In genomic region chr6:134361011-134361410, GRCh38 we compare ENCODE assay signal across 36 cellular contexts.
"Had no signal": no experiment of that assay in that cellular context is flagged by ENCODE, and none has a peak within 500 bp of the region (broad histone marks: within the 10 kb centered on the region; RNA-seq: fewer than 3 reads in every experiment).

No MANE protein-coding gene starts in this region.

- ATAC-seq: activated CD8-positive, alpha-beta T cell treated with anti-CD3 and anti-CD28 coated beads for 36 hours; activated naive CD4-positive, alpha-beta T cell treated with anti-CD3 and anti-CD28 coated beads, Interleukin-2, amount 50 U/mL, for 72 hours; activated T-cell treated with anti-CD3 and anti-CD28 coated beads, Interleukin-2, amount 50 U/mL, for 4 hours; activated T-cell treated with anti-CD3 and anti-CD28 coated beads, Interleukin-2, amount 50 U/mL, for 72 hours; activated T-helper 17 cell treated with anti-CD3 and anti-CD28 coated beads, Interleukin-2, amount 50 U/mL, for 72 hours; body of pancreas; T-cell had no signal

- DNase-seq: activated B cell treated with CpG ODN at 0.5 μM for 24 hours; activated CD4-positive, alpha-beta memory T cell treated with anti-CD3 and anti-CD28 coated beads for 36 hours; activated CD4-positive, alpha-beta T cell treated with anti-CD3 and anti-CD28 coated beads for 4 hours; activated CD4-positive, alpha-beta T cell treated with anti-CD3 and anti-CD28 coated beads, Interleukin-2, amount 10 ng/mL, durations not matched to agents 24 days and 14 days; activated CD4-positive, alpha-beta T cell treated with anti-CD3 and anti-CD28 coated beads, Interleukin-2, amount 50 U/mL, for 1 hour; activated CD4-positive, alpha-beta T cell treated with anti-CD3 and anti-CD28 coated beads, Interleukin-2, amount 50 U/mL, for 4 hours; activated CD4-positive, CD25-positive, alpha-beta regulatory T cell treated with anti-CD3 and anti-CD28 coated beads, Interleukin-2, amount 50 U/mL, for 72 hours; activated CD8-positive, alpha-beta memory T cell treated with anti-CD3 and anti-CD28 coated beads, Interleukin-2, amount 50 U/mL, for 4 hours; activated CD8-positive, alpha-beta T cell treated with anti-CD3 and anti-CD28 coated beads for 36 hours; activated effector memory CD4-positive, alpha-beta T cell treated with anti-CD3 and anti-CD28 coated beads, Interleukin-2, amount 50 U/mL, for 16 hours; activated gamma-delta T cell treated with Interleukin-2 at 50 U/mL for 16 hours; activated naive CD4-positive, alpha-beta T cell; activated naive CD4-positive, alpha-beta T cell treated with anti-CD3 and anti-CD28 coated beads for 36 hours; activated naive CD4-positive, alpha-beta T cell treated with anti-CD3 and anti-CD28 coated beads, Interleukin-2, amount 50 U/mL, for 16 hours; activated naive CD8-positive, alpha-beta T cell treated with anti-CD3 and anti-CD28 coated beads for 36 hours; activated T-cell treated with anti-CD3 and anti-CD28 coated beads for 4 hours; activated T-cell treated with anti-CD3 and anti-CD28 coated beads, Interleukin-2, amount 50 U/mL, for 1 hour; activated T-cell treated with anti-CD3 and anti-CD28 coated beads, Interleukin-2, amount 50 U/mL, for 4 hours; activated T-cell treated with anti-CD3 and anti-CD28 coated beads, Interleukin-2, amount 50 U/mL, for 72 hours; adrenal gland; amniotic stem cell; aorta; body of pancreas; brain microvascular endothelial cell; central memory CD4-positive, alpha-beta T cell; T-cell; T-helper 2 cell; T-helper 9 cell had no signal

- H3K36me3 ChIP-seq: adrenal gland, brain microvascular endothelial cell, breast epithelium had no signal

- H3K9me3 ChIP-seq: adrenal gland, body of pancreas, breast epithelium had no signal

- H3K4me1 Mint-ChIP-seq: activated B cell treated with CpG ODN at 0.5 μM for 24 hours had no signal

- H3K4me3 ChIP-seq: adrenal gland, body of pancreas, breast epithelium had no signal

- H3K27me3 ChIP-seq: adrenal gland, body of pancreas, brain microvascular endothelial cell, breast epithelium had no signal

- H3K4me1 ChIP-seq: adrenal gland, body of pancreas, breast epithelium had no signal

- H3K27ac Mint-ChIP-seq: activated B cell treated with CpG ODN at 0.5 μM for 24 hours; activated CD4-positive, alpha-beta memory T cell treated with anti-CD3 and anti-CD28 coated beads for 36 hours; activated CD4-positive, alpha-beta T cell treated with anti-CD3 and anti-CD28 coated beads, Interleukin-2, amount 10 ng/mL, durations not matched to agents 24 days and 14 days; activated CD8-positive, alpha-beta T cell treated with anti-CD3 and anti-CD28 coated beads for 36 hours; activated naive CD4-positive, alpha-beta T cell treated with anti-CD3 and anti-CD28 coated beads for 36 hours; activated naive CD4-positive, alpha-beta T cell treated with anti-CD3 and anti-CD28 coated beads, Interleukin-2, amount 50 U/mL, for 72 hours; activated naive CD8-positive, alpha-beta T cell treated with anti-CD3 and anti-CD28 coated beads for 36 hours; activated T-cell treated with anti-CD3 and anti-CD28 coated beads, Interleukin-2, amount 50 U/mL, for 72 hours; activated T-helper 1 cell treated with anti-CD3 and anti-CD28 coated beads, Interleukin-12 subunit alpha, Interleukin-12 subunit beta, Interleukin-2, Interleukin-4 antibody, amounts not matched to agents 30 ng/mL and 10 ng/mL and 1 ng/mL, durations not matched to agents 14 hours and 24 hours and 36 hours; activated T-helper 17 cell treated with anti-CD3 and anti-CD28 coated beads, Interleukin-2, amount 50 U/mL, for 72 hours; T-cell; T-helper 2 cell treated with Interferon-gamma antibody and Interleukin-4, amounts not matched to agents 5 μg/mL and 100 μg/mL, for 36 hours had no signal

- H3K4me3 Mint-ChIP-seq: activated B cell treated with CpG ODN at 0.5 μM for 24 hours; activated CD4-positive, alpha-beta memory T cell treated with anti-CD3 and anti-CD28 coated beads for 36 hours; activated CD4-positive, alpha-beta T cell treated with anti-CD3 and anti-CD28 coated beads, Interleukin-2, amount 10 ng/mL, durations not matched to agents 24 days and 14 days; activated CD8-positive, alpha-beta T cell treated with anti-CD3 and anti-CD28 coated beads for 36 hours; activated naive CD4-positive, alpha-beta T cell treated with anti-CD3 and anti-CD28 coated beads for 36 hours; activated naive CD8-positive, alpha-beta T cell treated with anti-CD3 and anti-CD28 coated beads for 36 hours; activated T-cell treated with anti-CD3 and anti-CD28 coated beads, Interleukin-2, amount 50 U/mL, for 4 hours; activated T-cell treated with anti-CD3 and anti-CD28 coated beads, Interleukin-2, amount 50 U/mL, for 72 hours; activated T-helper 1 cell treated with anti-CD3 and anti-CD28 coated beads, Interleukin-12 subunit alpha, Interleukin-12 subunit beta, Interleukin-2, Interleukin-4 antibody, amounts not matched to agents 30 ng/mL and 10 ng/mL and 1 ng/mL, durations not matched to agents 14 hours and 24 hours and 36 hours; activated T-helper 17 cell treated with anti-CD3 and anti-CD28 coated beads, Interleukin-2, amount 50 U/mL, for 72 hours; T-cell; T-helper 2 cell treated with Interferon-gamma antibody and Interleukin-4, amounts not matched to agents 5 μg/mL and 100 μg/mL, for 36 hours had no signal

- FAIRE-seq: astrocyte, TTC549 had no signal

- H3K9me3 Mint-ChIP-seq: activated T-helper 17 cell treated with anti-CD3 and anti-CD28 coated beads, Interleukin-2, amount 50 U/mL, for 72 hours had no signal

- H3K27me3 Mint-ChIP-seq: activated B cell treated with CpG ODN at 0.5 μM for 24 hours; activated CD4-positive, alpha-beta memory T cell treated with anti-CD3 and anti-CD28 coated beads for 36 hours; activated CD4-positive, alpha-beta T cell treated with anti-CD3 and anti-CD28 coated beads, Interleukin-2, amount 10 ng/mL, durations not matched to agents 24 days and 14 days; activated CD8-positive, alpha-beta T cell treated with anti-CD3 and anti-CD28 coated beads for 36 hours; activated naive CD8-positive, alpha-beta T cell treated with anti-CD3 and anti-CD28 coated beads for 36 hours; activated T-helper 17 cell treated with anti-CD3 and anti-CD28 coated beads, Interleukin-2, amount 50 U/mL, for 72 hours; T-cell had no signal

- H3K27ac ChIP-seq: adrenal gland, body of pancreas, brain microvascular endothelial cell, breast epithelium, VCaP had no signal

- H3K36me3 Mint-ChIP-seq: activated CD4-positive, alpha-beta memory T cell treated with anti-CD3 and anti-CD28 coated beads for 36 hours had no signal
